Comparison of ENCODE assay signal across 1 cellular context in the genomic region with DNA sequence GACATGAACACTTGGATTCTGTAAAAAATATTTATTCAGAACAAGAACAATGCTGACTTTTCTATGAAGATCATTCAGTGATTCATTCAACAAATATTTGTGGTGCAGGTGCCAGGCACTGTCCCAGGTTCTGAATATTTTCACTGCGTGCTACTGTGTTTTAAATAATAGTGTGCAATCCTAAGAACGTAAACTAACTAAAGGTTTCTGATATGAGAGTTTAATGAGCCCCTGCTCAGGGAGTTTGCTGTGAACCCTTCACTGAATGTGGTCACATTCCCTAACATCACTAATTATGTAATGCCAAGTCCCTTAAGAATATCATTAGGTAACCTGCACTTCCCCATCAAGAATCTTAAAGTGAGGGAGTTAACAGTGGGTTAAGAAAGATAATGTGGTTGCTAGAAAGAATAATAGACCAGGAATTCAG.
TF ChIP-seq lines count a peak whose summit lies in the region.

No MANE protein-coding gene starts in this region.

TF ChIP-seq in liver, 16 proteins besides CTCF, POLR2A, EP300 and RAD21 (continued from another document):
- TF ChIP-seq, protein P1, sequence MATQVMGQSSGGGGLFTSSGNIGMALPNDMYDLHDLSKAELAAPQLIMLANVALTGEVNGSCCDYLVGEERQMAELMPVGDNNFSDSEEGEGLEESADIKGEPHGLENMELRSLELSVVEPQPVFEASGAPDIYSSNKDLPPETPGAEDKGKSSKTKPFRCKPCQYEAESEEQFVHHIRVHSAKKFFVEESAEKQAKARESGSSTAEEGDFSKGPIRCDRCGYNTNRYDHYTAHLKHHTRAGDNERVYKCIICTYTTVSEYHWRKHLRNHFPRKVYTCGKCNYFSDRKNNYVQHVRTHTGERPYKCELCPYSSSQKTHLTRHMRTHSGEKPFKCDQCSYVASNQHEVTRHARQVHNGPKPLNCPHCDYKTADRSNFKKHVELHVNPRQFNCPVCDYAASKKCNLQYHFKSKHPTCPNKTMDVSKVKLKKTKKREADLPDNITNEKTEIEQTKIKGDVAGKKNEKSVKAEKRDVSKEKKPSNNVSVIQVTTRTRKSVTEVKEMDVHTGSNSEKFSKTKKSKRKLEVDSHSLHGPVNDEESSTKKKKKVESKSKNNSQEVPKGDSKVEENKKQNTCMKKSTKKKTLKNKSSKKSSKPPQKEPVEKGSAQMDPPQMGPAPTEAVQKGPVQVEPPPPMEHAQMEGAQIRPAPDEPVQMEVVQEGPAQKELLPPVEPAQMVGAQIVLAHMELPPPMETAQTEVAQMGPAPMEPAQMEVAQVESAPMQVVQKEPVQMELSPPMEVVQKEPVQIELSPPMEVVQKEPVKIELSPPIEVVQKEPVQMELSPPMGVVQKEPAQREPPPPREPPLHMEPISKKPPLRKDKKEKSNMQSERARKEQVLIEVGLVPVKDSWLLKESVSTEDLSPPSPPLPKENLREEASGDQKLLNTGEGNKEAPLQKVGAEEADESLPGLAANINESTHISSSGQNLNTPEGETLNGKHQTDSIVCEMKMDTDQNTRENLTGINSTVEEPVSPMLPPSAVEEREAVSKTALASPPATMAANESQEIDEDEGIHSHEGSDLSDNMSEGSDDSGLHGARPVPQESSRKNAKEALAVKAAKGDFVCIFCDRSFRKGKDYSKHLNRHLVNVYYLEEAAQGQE (IDR thresholded peaks at IDR 0.05) = peak; percentile 100
- TF ChIP-seq FOXA2 (IDR thresholded peaks at IDR 0.05) (no peak), EGR1 (IDR thresholded peaks at IDR 0.05; ENCODE audit: low read depth in 2 of 2) (no peak), YY1 (IDR thresholded peaks at IDR 0.05) (no peak)
- TF ChIP-seq, protein P2, sequence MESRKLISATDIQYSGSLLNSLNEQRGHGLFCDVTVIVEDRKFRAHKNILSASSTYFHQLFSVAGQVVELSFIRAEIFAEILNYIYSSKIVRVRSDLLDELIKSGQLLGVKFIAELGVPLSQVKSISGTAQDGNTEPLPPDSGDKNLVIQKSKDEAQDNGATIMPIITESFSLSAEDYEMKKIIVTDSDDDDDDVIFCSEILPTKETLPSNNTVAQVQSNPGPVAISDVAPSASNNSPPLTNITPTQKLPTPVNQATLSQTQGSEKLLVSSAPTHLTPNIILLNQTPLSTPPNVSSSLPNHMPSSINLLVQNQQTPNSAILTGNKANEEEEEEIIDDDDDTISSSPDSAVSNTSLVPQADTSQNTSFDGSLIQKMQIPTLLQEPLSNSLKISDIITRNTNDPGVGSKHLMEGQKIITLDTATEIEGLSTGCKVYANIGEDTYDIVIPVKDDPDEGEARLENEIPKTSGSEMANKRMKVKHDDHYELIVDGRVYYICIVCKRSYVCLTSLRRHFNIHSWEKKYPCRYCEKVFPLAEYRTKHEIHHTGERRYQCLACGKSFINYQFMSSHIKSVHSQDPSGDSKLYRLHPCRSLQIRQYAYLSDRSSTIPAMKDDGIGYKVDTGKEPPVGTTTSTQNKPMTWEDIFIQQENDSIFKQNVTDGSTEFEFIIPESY (IDR thresholded peaks at IDR 0.05) = no peak
